In genomic region chr20:46355778-46356177, GRCh38 we compare ENCODE assay signal across 1 cellular context.
A peak's percentile ranks its signal among the peaks of the same experiment; 100 is the strongest.
TF ChIP-seq lines count a peak whose summit lies in the region.

No MANE protein-coding gene starts in this region.

TF ChIP-seq in HEK293, 187 proteins besides CTCF, POLR2A, EP300 and RAD21:
- peak; percentile 80 for TF ChIP-seq ZNF76 (tag by site-specific recombination; IDR thresholded peaks at IDR 0.05; ENCODE audit: borderline replicate concordance, low read depth)
- TF ChIP-seq ZNF473 (tag by site-specific recombination; IDR thresholded peaks at IDR 0.05), result no peak
